ENCODE assay signal across 24 cellular contexts in genomic region chr18:10508546-10508945, GRCh38. TPM values are rescaled to one million over a fixed set of nuclear protein-coding genes. Genes with fewer than 3 reads are reported as not detected.
"Had no signal": no experiment of that assay in that cellular context is flagged by ENCODE, and none has a peak within 500 bp of the region (broad histone marks: within the 10 kb centered on the region; RNA-seq: fewer than 3 reads in every experiment).

No MANE protein-coding gene starts in this region.

- H3K4me1 ChIP-seq: Peyer's patch had no signal

- H3K36me3 ChIP-seq: breast epithelium, Peyer's patch had no signal

- H3K4me3 Mint-ChIP-seq: activated B cell treated with CpG ODN at 0.5 μM for 24 hours; activated CD4-positive, alpha-beta memory T cell treated with anti-CD3 and anti-CD28 coated beads for 36 hours; activated CD4-positive, alpha-beta T cell treated with anti-CD3 and anti-CD28 coated beads, Interleukin-2, amount 10 ng/mL, durations not matched to agents 7 days and 5 days; activated naive CD4-positive, alpha-beta T cell treated with anti-CD3 and anti-CD28 coated beads for 36 hours; activated naive CD8-positive, alpha-beta T cell; activated T-cell treated with anti-CD3 and anti-CD28 coated beads, Interleukin-2, amount 50 U/mL, for 4 hours; central memory CD8-positive, alpha-beta T cell; T-helper 17 cell had no signal

- H3K9me3 Mint-ChIP-seq: central memory CD8-positive, alpha-beta T cell had no signal

- H3K27ac Mint-ChIP-seq: activated B cell treated with CpG ODN at 0.5 μM for 24 hours; activated CD4-positive, alpha-beta memory T cell treated with anti-CD3 and anti-CD28 coated beads for 36 hours; activated CD4-positive, alpha-beta T cell treated with anti-CD3 and anti-CD28 coated beads, Interleukin-2, amount 10 ng/mL, durations not matched to agents 7 days and 5 days; activated naive CD4-positive, alpha-beta T cell treated with anti-CD3 and anti-CD28 coated beads for 36 hours; activated naive CD8-positive, alpha-beta T cell; T-helper 17 cell had no signal

- H3K4me3 ChIP-seq: breast epithelium, K562, Peyer's patch had no signal

- DNase-seq: activated B cell treated with CpG ODN at 0.5 μM for 24 hours; activated CD4-positive, alpha-beta memory T cell treated with anti-CD3 and anti-CD28 coated beads for 36 hours; activated CD4-positive, alpha-beta T cell treated with anti-CD3 and anti-CD28 coated beads for 1 hour; activated CD4-positive, alpha-beta T cell treated with anti-CD3 and anti-CD28 coated beads, Interleukin-2, amount 10 ng/mL, durations not matched to agents 7 days and 5 days; activated CD8-positive, alpha-beta memory T cell treated with anti-CD3 and anti-CD28 coated beads for 24 hours; activated effector memory CD4-positive, alpha-beta T cell treated with anti-CD3 and anti-CD28 coated beads, Interleukin-2, amount 50 U/mL, for 16 hours; activated naive CD4-positive, alpha-beta T cell treated with anti-CD3 and anti-CD28 coated beads for 36 hours; activated T-cell treated with anti-CD3 and anti-CD28 coated beads, Interleukin-2, amount 50 U/mL, for 4 hours; anterior cingulate cortex; Karpas-422; NCI-H1105; NCI-H1436; NCI-H1694 treated with DMSO at 0.1 percent for 48 hours; NCI-H2029 treated with DMSO at 0.1 percent for 48 hours; NCI-H510A treated with DMSO at 0.1 percent for 48 hours; Peyer's patch; SHP77; T-helper 17 cell; T-helper 9 cell had no signal

- FAIRE-seq: K562, TTC549 had no signal

- H3K27ac ChIP-seq: breast epithelium, Peyer's patch had no signal

- H3K4me1 Mint-ChIP-seq: activated B cell treated with CpG ODN at 0.5 μM for 24 hours; activated CD4-positive, alpha-beta T cell treated with anti-CD3 and anti-CD28 coated beads, Interleukin-2, amount 10 ng/mL, durations not matched to agents 7 days and 5 days; central memory CD8-positive, alpha-beta T cell; T-helper 17 cell had no signal

- H3K27me3 ChIP-seq: breast epithelium, Peyer's patch had no signal

RNA-seq across cellular contexts. Expression of gene APCDD1, which starts 54.1 kb away (rescaled TPM):
- total RNA-seq: activated CD4-positive, alpha-beta memory T cell treated with anti-CD3 and anti-CD28 coated beads for 36 hours; activated CD4-positive, alpha-beta T cell treated with anti-CD3 and anti-CD28 coated beads, Interleukin-2, amount 10 ng/mL, durations not matched to agents 7 days and 5 days; activated naive CD4-positive, alpha-beta T cell treated with anti-CD3 and anti-CD28 coated beads for 36 hours; T-helper 17 cell had no signal
- polyA plus RNA-seq: K562 had no signal
